In the genomic region with DNA sequence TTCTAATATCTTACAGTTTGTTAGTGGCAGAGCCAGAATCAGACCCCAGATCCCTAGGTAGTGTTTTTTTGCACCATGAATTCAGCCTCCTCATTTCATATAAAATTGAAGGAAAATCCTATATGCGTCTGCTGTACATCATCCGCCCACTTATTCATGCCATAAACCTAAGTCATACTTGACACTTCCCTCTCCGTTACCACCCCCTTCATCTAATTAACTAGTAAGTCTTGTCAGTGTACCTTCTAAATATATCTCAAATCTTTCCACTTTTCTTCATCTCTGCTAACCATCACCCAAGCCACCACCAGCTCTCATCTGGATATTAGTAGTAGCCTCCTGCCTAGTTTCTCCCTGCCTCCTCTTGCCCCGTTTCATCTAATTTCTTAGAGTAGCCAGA, we compare ENCODE assay signal across 33 cellular contexts.
"Had no signal": no experiment of that assay in that cellular context is flagged by ENCODE, and none has a peak within 500 bp of the region (broad histone marks: within the 10 kb centered on the region; RNA-seq: fewer than 3 reads in every experiment).

No MANE protein-coding gene starts in this region.

- H3K4me1 Mint-ChIP-seq: activated CD8-positive, alpha-beta memory T cell treated with anti-CD3 and anti-CD28 coated beads, Interleukin-2, amount 10 ng/mL, durations not matched to agents 7 days and 5 days; activated naive CD8-positive, alpha-beta T cell treated with anti-CD3 and anti-CD28 coated beads, Interleukin-2, amount 10 ng/mL, durations not matched to agents 7 days and 5 days; activated T-helper 17 cell treated with anti-CD3 and anti-CD28 coated beads, Interleukin-2, amount 50 U/mL, for 72 hours had no signal

- DNase-seq: activated B cell treated with CpG ODN at 0.5 μM for 24 hours; activated CD4-positive, alpha-beta memory T cell treated with anti-CD3 and anti-CD28 coated beads for 36 hours; activated CD4-positive, alpha-beta T cell treated with anti-CD3 and anti-CD28 coated beads for 4 hours; activated CD4-positive, alpha-beta T cell treated with anti-CD3 and anti-CD28 coated beads, Interleukin-2, amount 50 U/mL, for 1 hour; activated CD4-positive, CD25-positive, alpha-beta regulatory T cell treated with anti-CD3 and anti-CD28 coated beads, Interleukin-2, amount 50 U/mL, for 72 hours; activated CD8-positive, alpha-beta memory T cell treated with anti-CD3 and anti-CD28 coated beads for 24 hours; activated CD8-positive, alpha-beta memory T cell treated with anti-CD3 and anti-CD28 coated beads, Interleukin-2, amount 10 ng/mL, durations not matched to agents 7 days and 5 days; activated CD8-positive, alpha-beta memory T cell treated with anti-CD3 and anti-CD28 coated beads, Interleukin-2, amount 50 U/mL, for 48 hours; activated effector memory CD4-positive, alpha-beta T cell treated with anti-CD3 and anti-CD28 coated beads, Interleukin-2, amount 50 U/mL, for 16 hours; activated naive CD4-positive, alpha-beta T cell; activated naive CD4-positive, alpha-beta T cell treated with anti-CD3 and anti-CD28 coated beads, Interleukin-2, amount 50 U/mL, for 16 hours; activated naive CD8-positive, alpha-beta T cell treated with anti-CD3 and anti-CD28 coated beads, Interleukin-2, amount 10 ng/mL, durations not matched to agents 7 days and 5 days; activated T-cell treated with anti-CD3 and anti-CD28 coated beads, Interleukin-2, amount 50 U/mL, for 72 hours; amygdala; body of pancreas; central memory CD4-positive, alpha-beta T cell; NCI-H1092 treated with DMSO at 0.1 percent for 48 hours; NCI-H1417; NCI-H146; NCI-H187; NCI-H2029 treated with DMSO at 0.1 percent for 48 hours; NCI-H2107; NCI-H2171; NCI-H510A; NCI-H526; NCI-H748 treated with DMSO at 0.1 percent for 48 hours; NK-92 treated with Interleukin-12 subunit alpha and Interleukin-12 subunit beta, amount 100 ng/mL, for 24 hours; PC-3; Peyer's patch; Right ventricle myocardium superior had no signal

- H3K36me3 Mint-ChIP-seq: activated CD4-positive, alpha-beta memory T cell treated with anti-CD3 and anti-CD28 coated beads for 36 hours; activated CD8-positive, alpha-beta memory T cell treated with anti-CD3 and anti-CD28 coated beads, Interleukin-2, amount 10 ng/mL, durations not matched to agents 7 days and 5 days; activated naive CD8-positive, alpha-beta T cell treated with anti-CD3 and anti-CD28 coated beads, Interleukin-2, amount 10 ng/mL, durations not matched to agents 7 days and 5 days had no signal

- ATAC-seq: activated CD8-positive, alpha-beta memory T cell treated with anti-CD3 and anti-CD28 coated beads, Interleukin-2, amount 10 ng/mL, durations not matched to agents 7 days and 5 days; activated T-cell treated with anti-CD3 and anti-CD28 coated beads, Interleukin-2, amount 50 U/mL, for 72 hours; activated T-helper 17 cell treated with anti-CD3 and anti-CD28 coated beads, Interleukin-2, amount 50 U/mL, for 72 hours; body of pancreas; PC-3 had no signal

- H3K9me3 Mint-ChIP-seq: activated B cell treated with CpG ODN at 0.5 μM for 24 hours; activated CD4-positive, alpha-beta memory T cell treated with anti-CD3 and anti-CD28 coated beads for 36 hours; activated naive CD8-positive, alpha-beta T cell treated with anti-CD3 and anti-CD28 coated beads, Interleukin-2, amount 10 ng/mL, durations not matched to agents 7 days and 5 days; activated T-cell treated with anti-CD3 and anti-CD28 coated beads, Interleukin-2, amount 50 U/mL, for 72 hours; activated T-helper 17 cell treated with anti-CD3 and anti-CD28 coated beads, Interleukin-2, amount 50 U/mL, for 72 hours had no signal

- H3K4me3 ChIP-seq: ascending aorta, body of pancreas, Peyer's patch, SK-N-MC had no signal

- H3K4me3 Mint-ChIP-seq: activated B cell treated with CpG ODN at 0.5 μM for 24 hours; activated CD4-positive, alpha-beta memory T cell treated with anti-CD3 and anti-CD28 coated beads for 36 hours; activated CD8-positive, alpha-beta memory T cell treated with anti-CD3 and anti-CD28 coated beads, Interleukin-2, amount 10 ng/mL, durations not matched to agents 7 days and 5 days; activated naive CD8-positive, alpha-beta T cell treated with anti-CD3 and anti-CD28 coated beads, Interleukin-2, amount 10 ng/mL, durations not matched to agents 7 days and 5 days; activated T-cell treated with anti-CD3 and anti-CD28 coated beads, Interleukin-2, amount 50 U/mL, for 72 hours; activated T-helper 17 cell treated with anti-CD3 and anti-CD28 coated beads, Interleukin-2, amount 50 U/mL, for 72 hours had no signal

- H3K27me3 Mint-ChIP-seq: activated B cell treated with CpG ODN at 0.5 μM for 24 hours; activated CD4-positive, alpha-beta memory T cell treated with anti-CD3 and anti-CD28 coated beads for 36 hours; activated CD8-positive, alpha-beta memory T cell treated with anti-CD3 and anti-CD28 coated beads, Interleukin-2, amount 10 ng/mL, durations not matched to agents 7 days and 5 days; activated T-helper 17 cell treated with anti-CD3 and anti-CD28 coated beads, Interleukin-2, amount 50 U/mL, for 72 hours had no signal

- H3K27ac Mint-ChIP-seq: activated B cell treated with CpG ODN at 0.5 μM for 24 hours; activated CD4-positive, alpha-beta memory T cell treated with anti-CD3 and anti-CD28 coated beads for 36 hours; activated CD8-positive, alpha-beta memory T cell treated with anti-CD3 and anti-CD28 coated beads, Interleukin-2, amount 10 ng/mL, durations not matched to agents 7 days and 5 days; activated naive CD8-positive, alpha-beta T cell treated with anti-CD3 and anti-CD28 coated beads, Interleukin-2, amount 10 ng/mL, durations not matched to agents 7 days and 5 days; activated T-cell treated with anti-CD3 and anti-CD28 coated beads, Interleukin-2, amount 50 U/mL, for 72 hours; activated T-helper 17 cell treated with anti-CD3 and anti-CD28 coated beads, Interleukin-2, amount 50 U/mL, for 72 hours had no signal
